ENCODE assay signal across 8 cellular contexts in the genomic region with DNA sequence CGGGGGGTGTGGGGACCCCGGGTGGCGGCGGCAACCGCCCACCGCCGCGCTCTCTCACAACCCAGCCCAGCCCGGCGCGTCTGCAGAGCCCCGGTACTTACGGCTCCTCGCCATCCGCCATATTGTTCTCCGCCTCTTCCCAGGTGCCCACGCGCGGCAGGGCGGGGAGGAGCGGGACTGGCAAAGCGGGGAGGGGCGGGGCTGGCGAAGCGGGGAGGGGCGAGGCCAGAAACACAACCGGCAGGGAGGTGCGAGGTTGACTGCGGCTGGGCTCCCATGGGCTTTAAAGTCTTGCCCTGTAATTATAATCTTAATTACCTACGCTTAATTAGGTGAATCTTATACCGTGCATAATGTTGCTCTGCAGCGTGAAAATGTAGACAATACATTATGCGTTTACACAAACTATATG.
DNase-seq lines count a peak whose midpoint lies in the region; ATAC-seq and TF ChIP-seq lines count a peak whose summit lies in the region.

UBA3 (minus strand) TSS at position 133 of the 412 bp plus-strand sequence; CDS start at position 121, 12 bp downstream.

- peak; percentile 8 for DNase-seq in NCI-H2029 treated with DMSO at 0.1 percent for 48 hours (lab: John Stamatoyannopoulos, UW)
- peak; percentile 78 for DNase-seq in T1000 (lab: John Stamatoyannopoulos, UW)
- DNase-seq in astrocyte of the cerebellum (ENCODE audit: low read depth) = peak; percentile 62
- DNase-seq in hippocampal formation (lab: John Stamatoyannopoulos, UW) = peak; percentile 91 to 93
- DNase-seq in retina = peak; percentile 62
- no peak for DNase-seq in epidermal melanocyte (ENCODE audit: insufficient read length, low spot score)

- ATAC-seq in HG02884 (IDR thresholded peaks at IDR 0.05; ENCODE audit: unreplicated experiment) = peak; percentile 30

- TF ChIP-seq CTCF in astrocyte of the cerebellum (IDR thresholded peaks at IDR 0.05; ENCODE audit: low read depth, low read length, missing control alignments) = no peak

- peak within 1 kb of the TSS; percentile 74 for H3K4me3 ChIP-seq in astrocyte of the cerebellum (ENCODE audit: low read depth, low read length)

- peak; percentile 91 for TF ChIP-seq POLR2A in GM15510 (IDR thresholded peaks at IDR 0.05; ENCODE audit: borderline replicate concordance, extremely low read depth, insufficient read length)

- in situ Hi-C loops in astrocyte of the cerebellum (cut with HindIII; ENCODE audit: low sequenced_read_pairs) = no loop called here
